ENCODE assay signal across 8 cellular contexts in genomic region chr11:86800076-86800955, GRCh38. TPM values are rescaled to one million over a fixed set of nuclear protein-coding genes. Genes with fewer than 3 reads are reported as not detected.
DNase-seq lines count a peak whose midpoint lies in the region; ATAC-seq and TF ChIP-seq lines count a peak whose summit lies in the region.

Gene PRSS23, plus strand, starts transcription at chr11:86800542. Its CDS starts 7,102 bp downstream, at chr11:86807644.

- DNase-seq in NCI-H510A (lab: John Stamatoyannopoulos, UW) (peak; percentile 84), cardiac muscle cell (ENCODE audit: low read depth in 1 of 2, low spot score in 1 of 2) (peak; percentile 72 to 88), ovary (peak; percentile 65 to 81 (median 79))
- DNase-seq in activated naive CD8-positive, alpha-beta T cell treated with anti-CD3 and anti-CD28 coated beads, Interleukin-2, amount 50 U/mL, for 24 hours, result peak; percentile 40

- H3K4me1 Mint-ChIP-seq in activated naive CD8-positive, alpha-beta T cell treated with anti-CD3 and anti-CD28 coated beads, Interleukin-2, amount 50 U/mL, for 24 hours, result peaks cover 44% of the 10 kb centered on the region

- no peaks in the 10 kb centered on the region for H3K9me3 Mint-ChIP-seq in activated naive CD8-positive, alpha-beta T cell treated with anti-CD3 and anti-CD28 coated beads, Interleukin-2, amount 50 U/mL, for 24 hours

- H3K9me3 ChIP-seq in cardiac muscle cell (ENCODE audit: low read depth) (no peaks in the 10 kb centered on the region), ovary (no peaks in the 10 kb centered on the region)

- H3K27me3 Mint-ChIP-seq in activated naive CD8-positive, alpha-beta T cell treated with anti-CD3 and anti-CD28 coated beads, Interleukin-2, amount 50 U/mL, for 24 hours, result peaks cover 61% of the 10 kb centered on the region

- H3K27me3 ChIP-seq in cardiac muscle cell (no peaks in the 10 kb centered on the region), ovary (no peaks in the 10 kb centered on the region)

- intact Hi-C loops in ovary (cut with DNase I), result loop anchor here in 3 of 4 donors (5.0 to 10.0 kb wide), 3 partner anchors 126 to 343 kb away; partner anchors contain the start of gene ME3 (in 1 of the 3)

- TF ChIP-seq EP300 in ovary (IDR thresholded peaks at IDR 0.05), result no peak

- TF ChIP-seq CTCF in C4-2B (conservative IDR thresholded peaks at IDR 0.05), result no peak
- TF ChIP-seq CTCF in cardiac muscle cell (IDR thresholded peaks at IDR 0.05; ENCODE audit: low read depth, low read length), result no peak
- TF ChIP-seq CTCF in ovary (IDR thresholded peaks at IDR 0.05), result no peak

- no peak for TF ChIP-seq POLR2A in ovary (IDR thresholded peaks at IDR 0.05)

- H3K27ac Mint-ChIP-seq in activated naive CD8-positive, alpha-beta T cell treated with anti-CD3 and anti-CD28 coated beads, Interleukin-2, amount 50 U/mL, for 24 hours, result no peak within 1 kb of the TSS

- H3K4me3 Mint-ChIP-seq in activated naive CD8-positive, alpha-beta T cell treated with anti-CD3 and anti-CD28 coated beads, Interleukin-2, amount 50 U/mL, for 24 hours, result peak within 1 kb of the TSS; percentile 69

- H3K4me1 ChIP-seq in cardiac muscle cell (ENCODE audit: low read depth) (peaks cover 24% of the 10 kb centered on the region), ovary (ENCODE audit: insufficient read depth) (peaks cover 7% of the 10 kb centered on the region)

- H3K4me3 ChIP-seq in cardiac muscle cell (peak within 1 kb of the TSS; percentile 79), ovary (peak within 1 kb of the TSS; percentile 76)

- 0 to 1% (median 1%) methylated on average over 74 to 97 of the region's 97 CpGs for WGBS in ovary, 3 donors

- no peaks in the 10 kb centered on the region for H3K36me3 Mint-ChIP-seq in activated naive CD8-positive, alpha-beta T cell treated with anti-CD3 and anti-CD28 coated beads, Interleukin-2, amount 50 U/mL, for 24 hours (ENCODE audit: low read depth)

- ATAC-seq in GM19395 (IDR thresholded peaks at IDR 0.05; ENCODE audit: unreplicated experiment) (peak; percentile 46), HG03108 (IDR thresholded peaks at IDR 0.05; ENCODE audit: unreplicated experiment) (no peak), GM21528 (IDR thresholded peaks at IDR 0.05; ENCODE audit: low FRiP score, unreplicated experiment) (no peak)
- ATAC-seq in activated naive CD8-positive, alpha-beta T cell treated with anti-CD3 and anti-CD28 coated beads, Interleukin-2, amount 50 U/mL, for 24 hours, result peak; percentile 71

- H3K27ac ChIP-seq in C4-2B (peak within 1 kb of the TSS; percentile 41), cardiac muscle cell (peak within 1 kb of the TSS; percentile 69), ovary (peak within 1 kb of the TSS; percentile 52 to 61)

- H3K36me3 ChIP-seq in cardiac muscle cell (no peaks in the 10 kb centered on the region), ovary (no peaks in the 10 kb centered on the region)

RNA-seq across cellular contexts. Expression of gene PRSS23, which starts in this region (rescaled TPM):
- total RNA-seq in cardiac muscle cell (39.6 and 48.4 TPM in 2 replicates), ovary (10 to 100 TPM; 13.5 to 62.1 (median 29.5) TPM)
- polyA plus RNA-seq in cardiac muscle cell (96.8 and 107 TPM in 2 replicates), ovary (100 to 1,000 TPM in 1 of 2 donors, 10 to 100 TPM in 1; 54.4 to 129 TPM)

Comparison
In these comparisons a context has a peak if more than half of its experiments do, and no peak if none do; other contexts are left out.
1. ATAC-seq: peak in GM19395 (single experiment) and activated naive CD8-positive, alpha-beta T cell treated with anti-CD3 and anti-CD28 coated beads, Interleukin-2, amount 50 U/mL, for 24 hours (single experiment); none in HG03108 (single experiment) and GM21528 (single experiment).
2. Peak in every context shown above with its lines, with median percentiles within 50 percentile points of each other: H3K27ac ChIP-seq and DNase-seq.